ENCODE assay signal across 8 cellular contexts in the genomic region with DNA sequence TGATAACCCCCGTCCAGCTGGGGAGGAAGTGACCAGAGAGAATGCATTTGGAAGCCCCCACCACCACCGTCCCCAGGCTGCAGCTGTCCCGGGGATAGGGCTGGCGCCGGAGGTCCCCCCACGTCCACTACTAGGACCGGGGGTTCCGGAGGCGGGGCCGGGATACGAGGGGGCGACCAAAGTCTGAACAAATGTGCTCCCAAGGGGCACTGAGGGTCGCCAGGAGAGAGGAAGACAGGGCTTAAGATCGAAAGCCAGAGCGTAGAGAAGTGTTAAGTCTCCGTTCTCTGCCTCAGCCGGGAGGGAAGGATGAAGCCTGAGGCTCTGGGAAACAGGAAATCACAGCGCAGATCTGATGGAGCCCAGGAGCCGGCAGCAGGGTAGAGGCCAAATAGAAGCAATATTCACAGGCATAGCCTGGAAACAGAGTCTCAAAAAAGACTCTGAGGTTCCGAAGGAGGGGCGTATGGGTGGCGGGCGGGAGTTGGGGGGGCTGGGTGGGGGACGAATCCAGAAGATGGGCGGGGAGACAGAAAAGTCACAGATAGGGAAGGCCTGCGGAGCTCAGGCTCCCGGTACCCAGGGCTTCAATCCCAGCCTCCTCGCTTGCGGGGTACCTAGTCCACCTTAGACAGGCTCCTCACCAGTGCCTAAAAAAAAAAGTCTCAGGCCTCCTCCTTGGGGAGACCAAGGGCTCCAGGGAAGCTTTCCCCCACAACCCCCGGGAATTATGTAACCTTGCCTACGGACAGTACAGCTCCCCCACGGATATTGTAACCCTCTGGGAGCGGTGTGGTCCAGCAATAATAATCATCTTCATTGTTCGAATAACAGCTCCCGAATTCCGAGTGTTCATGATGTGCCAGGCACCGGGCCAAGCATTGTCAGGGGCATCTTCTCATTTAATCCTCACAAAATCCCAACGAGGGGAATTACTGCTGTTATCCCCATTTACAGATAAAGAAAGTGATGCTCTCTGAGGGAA. TPM values are rescaled to one million over a fixed set of nuclear protein-coding genes. Genes with fewer than 3 reads are reported as not detected.
DNase-seq lines count a peak whose midpoint lies in the region; ATAC-seq and TF ChIP-seq lines count a peak whose summit lies in the region.

No MANE protein-coding gene starts in this region.

- peaks cover 34% of the 10 kb centered on the region for H3K4me1 Mint-ChIP-seq in Calu3 (ENCODE audit: low read depth, unreplicated experiment)
- peaks cover 12% of the 10 kb centered on the region for H3K4me1 Mint-ChIP-seq in activated T-helper 17 cell treated with anti-CD3 and anti-CD28 coated beads, Interleukin-2, amount 50 U/mL, for 72 hours
- H3K4me1 Mint-ChIP-seq in osteocyte (ENCODE audit: unreplicated experiment) = peaks cover 33% of the 10 kb centered on the region

- H3K9me3 Mint-ChIP-seq in Calu3 (ENCODE audit: low read depth, unreplicated experiment) (no peaks in the 10 kb centered on the region), osteocyte (ENCODE audit: unreplicated experiment) (no peaks in the 10 kb centered on the region)
- H3K9me3 Mint-ChIP-seq in activated T-helper 17 cell treated with anti-CD3 and anti-CD28 coated beads, Interleukin-2, amount 50 U/mL, for 72 hours = no peaks in the 10 kb centered on the region

- H3K27ac Mint-ChIP-seq in Calu3 (ENCODE audit: unreplicated experiment) = no peak overlapping the region
- no peak overlapping the region for H3K27ac Mint-ChIP-seq in activated T-helper 17 cell treated with anti-CD3 and anti-CD28 coated beads, Interleukin-2, amount 50 U/mL, for 72 hours
- H3K27ac Mint-ChIP-seq in osteocyte (ENCODE audit: unreplicated experiment) = peak overlapping the region; percentile 96

- intact Hi-C loops in Calu3 (cut with micrococcal nuclease; ENCODE audit: unreplicated experiment) (no loop called here), Right ventricle myocardium inferior (cut with DNase I) (loop anchor here (1.0 to 2.0 kb wide), 2 partner anchors 13 to 24 kb away; a partner anchor contains a TSS)

- ATAC-seq in activated T-helper 17 cell treated with anti-CD3 and anti-CD28 coated beads, Interleukin-2, amount 50 U/mL, for 72 hours (replicated peaks) = no peak
- ATAC-seq in Right ventricle myocardium inferior (peak; percentile 11), HG03565 (IDR thresholded peaks at IDR 0.05; ENCODE audit: unreplicated experiment) (no peak), esophagus mucosa (no peak)

- BruUV-seq in Calu3 (replicated peaks; lab: Mats Ljungman, UMichigan) = no TSS peak

- H3K27me3 Mint-ChIP-seq in Calu3 (ENCODE audit: unreplicated experiment) = no peaks in the 10 kb centered on the region
- H3K27me3 Mint-ChIP-seq in activated T-helper 17 cell treated with anti-CD3 and anti-CD28 coated beads, Interleukin-2, amount 50 U/mL, for 72 hours = no peaks in the 10 kb centered on the region
- H3K27me3 Mint-ChIP-seq in osteocyte (ENCODE audit: unreplicated experiment) = no peaks in the 10 kb centered on the region

- in situ Hi-C loops in KBM-7 (cut with MboI; ENCODE audit: low pct_unique_long_range_greater_than_20kb, low sequenced_read_pairs) = no loop called here

- DNase-seq in Calu3 = peak; percentile 46
- DNase-seq in KBM-7 = peak; percentile 27
- peak; percentile 82 for DNase-seq in Right ventricle myocardium inferior (ENCODE audit: missing footprints)
- DNase-seq in osteocyte (ENCODE audit: extremely low spot score, unreplicated experiment) = no peak
- DNase-seq in NCI-H187 treated with DMSO at 0.1 percent for 48 hours (lab: John Stamatoyannopoulos, UW) = no peak

- CTCF ChIA-PET in Calu3 (lab: Charles Lee) = no interaction called here

- TF ChIP-seq CTCF in Calu3 (IDR thresholded peaks at IDR 0.05; ENCODE audit: unreplicated experiment) = no peak
- TF ChIP-seq CTCF in osteocyte (IDR thresholded peaks at IDR 0.05) = no peak

- peak overlapping the region; percentile 92 for H3K4me3 Mint-ChIP-seq in Calu3 (ENCODE audit: low read depth, unreplicated experiment)
- peak overlapping the region; percentile 61 for H3K4me3 Mint-ChIP-seq in activated T-helper 17 cell treated with anti-CD3 and anti-CD28 coated beads, Interleukin-2, amount 50 U/mL, for 72 hours
- H3K4me3 Mint-ChIP-seq in osteocyte (ENCODE audit: unreplicated experiment) = peak overlapping the region; percentile 78

- peaks cover 50% of the 10 kb centered on the region for H3K36me3 Mint-ChIP-seq in Calu3 (ENCODE audit: insufficient read depth, unreplicated experiment)
- peaks cover 16% of the 10 kb centered on the region for H3K36me3 Mint-ChIP-seq in activated T-helper 17 cell treated with anti-CD3 and anti-CD28 coated beads, Interleukin-2, amount 50 U/mL, for 72 hours (ENCODE audit: low read depth)
- H3K36me3 Mint-ChIP-seq in osteocyte (ENCODE audit: unreplicated experiment) = no peaks in the 10 kb centered on the region

RNA-seq across cellular contexts. Expression of a gene that starts 1.1 kb away (rescaled TPM):
- 100 and 124 TPM in 2 replicates for total RNA-seq in Calu3 (2022)
- total RNA-seq in activated T-helper 17 cell treated with anti-CD3 and anti-CD28 coated beads, Interleukin-2, amount 50 U/mL, for 72 hours = 10 to 100 TPM; 44.8 to 49.7 TPM
- 44.4 TPM for total RNA-seq in Right ventricle myocardium inferior
- 66.8 and 75.3 TPM in 2 replicates for total RNA-seq in osteocyte
- 21.5 TPM for total RNA-seq in esophagus mucosa

RNA-seq across cellular contexts. Expression of a gene that starts 13.0 kb away (rescaled TPM):
- total RNA-seq in Calu3 (2022) (72.6 and 75.5 TPM in 2 replicates), Right ventricle myocardium inferior (34.6 TPM), osteocyte (115 and 122 TPM in 2 replicates), esophagus mucosa (31.4 TPM)
- total RNA-seq in activated T-helper 17 cell treated with anti-CD3 and anti-CD28 coated beads, Interleukin-2, amount 50 U/mL, for 72 hours = 100 to 1,000 TPM in 1 of 2 donors, 10 to 100 TPM in 1; 85.4 to 165 TPM

RNA-seq across cellular contexts. Expression of a gene that starts 13.7 kb away (rescaled TPM):
- total RNA-seq in Calu3 (2022) (58.8 and 60.6 TPM in 2 replicates), Right ventricle myocardium inferior (36.3 TPM), osteocyte (45.4 and 52.3 TPM in 2 replicates), esophagus mucosa (26.4 TPM)
- 10 to 100 TPM; 30.3 to 47.2 TPM for total RNA-seq in activated T-helper 17 cell treated with anti-CD3 and anti-CD28 coated beads, Interleukin-2, amount 50 U/mL, for 72 hours

RNA-seq across cellular contexts. Expression of a gene that starts 35.9 kb away (rescaled TPM):
- total RNA-seq in Calu3 (2022) (25.4 and 32.3 TPM in 2 replicates), Right ventricle myocardium inferior (6.1 TPM), osteocyte (9.9 and 11.9 TPM in 2 replicates), esophagus mucosa (4.5 TPM)
- total RNA-seq in activated T-helper 17 cell treated with anti-CD3 and anti-CD28 coated beads, Interleukin-2, amount 50 U/mL, for 72 hours = 10 to 100 TPM; 17.2 to 18.0 TPM

RNA-seq across cellular contexts. Expression of a gene that starts 38.6 kb away (rescaled TPM):
- 67.5 and 78.3 TPM in 2 replicates for total RNA-seq in Calu3 (2022)
- 10 to 100 TPM; 37.4 to 45.7 TPM for total RNA-seq in activated T-helper 17 cell treated with anti-CD3 and anti-CD28 coated beads, Interleukin-2, amount 50 U/mL, for 72 hours
- 16.7 TPM for total RNA-seq in Right ventricle myocardium inferior
- 21.0 and 27.4 TPM in 2 replicates for total RNA-seq in osteocyte
- 11.6 TPM for total RNA-seq in esophagus mucosa

Comparison
In these comparisons a context has a peak if more than half of its experiments do, and no peak if none do; other contexts are left out.
1. DNase-seq: peak in Calu3 (single experiment), KBM-7 (single experiment) and Right ventricle myocardium inferior (single experiment); none in osteocyte (single experiment) and NCI-H187 treated with DMSO at 0.1 percent for 48 hours (single experiment).
2. Peak in every context shown above with its lines, with median percentiles within 50 percentile points of each other: H3K4me3 Mint-ChIP-seq.